Comparison of ENCODE assay signal across 9 cellular contexts in the genomic region with DNA sequence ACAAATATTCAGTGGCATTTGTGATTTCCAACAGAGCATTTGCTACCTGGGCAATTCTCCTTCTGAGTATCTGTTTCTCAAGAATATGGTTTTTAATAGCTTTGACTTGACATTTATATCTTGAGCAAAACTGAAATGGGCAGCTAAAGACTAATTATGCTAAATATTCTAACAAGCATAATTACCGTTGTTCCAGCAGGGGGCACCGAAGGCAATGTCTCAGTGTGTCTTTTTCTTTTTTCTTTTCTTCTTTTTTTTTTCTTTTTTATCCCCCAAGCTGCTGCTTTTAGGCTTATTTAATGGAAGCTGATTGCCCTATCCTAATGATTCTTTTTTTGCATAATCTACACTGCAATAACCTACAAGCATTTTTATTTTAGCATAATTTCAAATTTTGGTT.
A peak's percentile ranks its signal among the peaks of the same experiment; 100 is the strongest.
DNase-seq lines count a peak whose midpoint lies in the region; ATAC-seq, FAIRE-seq and TF ChIP-seq lines count a peak whose summit lies in the region.
"Had no signal": no experiment of that assay in that cellular context is flagged by ENCODE, and none has a peak within 500 bp of the region (broad histone marks: within the 10 kb centered on the region; RNA-seq: fewer than 3 reads in every experiment).

No MANE protein-coding gene starts in this region.

- H3K4me1 Mint-ChIP-seq in activated T-helper 17 cell treated with anti-CD3 and anti-CD28 coated beads, Interleukin-2, amount 50 U/mL, for 72 hours = no peaks in the 10 kb centered on the region

- no peaks in the 10 kb centered on the region for H3K36me3 Mint-ChIP-seq in activated T-helper 17 cell treated with anti-CD3 and anti-CD28 coated beads, Interleukin-2, amount 50 U/mL, for 72 hours (ENCODE audit: low read depth)

- H4K20me1 ChIP-seq in OCI-LY1 (ENCODE audit: insufficient read depth, low read length) (no peaks in the 10 kb centered on the region), osteoblast (ENCODE audit: insufficient read depth, low read length) (no peaks in the 10 kb centered on the region)

- no peaks in the 10 kb centered on the region for H3K9me2 ChIP-seq in OCI-LY1 (ENCODE audit: low read depth, low read length)

- H3K9ac ChIP-seq in OCI-LY1 (ENCODE audit: low read length) = no peak overlapping the region

- no peak overlapping the region for H2AFZ ChIP-seq in OCI-LY1 (ENCODE audit: low read length)
- no peak overlapping the region for H2AFZ ChIP-seq in osteoblast (ENCODE audit: low read length)

- H3K27ac ChIP-seq in OCI-LY1 (ENCODE audit: low read depth, low read length, poor library complexity, severe bottlenecking) = no peak overlapping the region
- H3K27ac ChIP-seq in osteoblast (ENCODE audit: low read depth, low read length) = no peak overlapping the region
- H3K27ac ChIP-seq: epithelial cell of prostate had no signal

- no peaks in the 10 kb centered on the region for H3K27me3 ChIP-seq in OCI-LY1 (ENCODE audit: insufficient read depth, low read length)
- no peaks in the 10 kb centered on the region for H3K27me3 ChIP-seq in osteoblast (ENCODE audit: insufficient read depth, low read length)

- H3K4me1 ChIP-seq in OCI-LY1 (ENCODE audit: insufficient read depth, low read length, severe bottlenecking) = no peaks in the 10 kb centered on the region
- no peaks in the 10 kb centered on the region for H3K4me1 ChIP-seq in osteoblast (ENCODE audit: insufficient read depth, low read length)

- no peak for ATAC-seq in GM19452 (IDR thresholded peaks at IDR 0.05; ENCODE audit: unreplicated experiment)
- no peak for ATAC-seq in activated T-helper 17 cell treated with anti-CD3 and anti-CD28 coated beads, Interleukin-2, amount 50 U/mL, for 72 hours (replicated peaks)

- CTCF ChIA-PET in AG04449 (lab: Yijun Ruan, JAX) = interaction anchor here (0.6 to 3.9 kb wide), 27 partner anchors 8 to 623 kb away, joined by 3 to 33 read pairs (median 3); no protein-coding TSS in a partner anchor

- H3F3A ChIP-seq in OCI-LY1 (ENCODE audit: insufficient read depth, low read length) = no peaks in the 10 kb centered on the region

- FAIRE-seq in G401.6 (lab: Jason Lieb, UNC) = peak; percentile 86

- H3K9me3 Mint-ChIP-seq in activated T-helper 17 cell treated with anti-CD3 and anti-CD28 coated beads, Interleukin-2, amount 50 U/mL, for 72 hours = peaks cover 5% of the 10 kb centered on the region

- H3K4me3 ChIP-seq in AG04449 (ENCODE audit: low read depth, low read length) = no peak overlapping the region
- H3K4me3 ChIP-seq in OCI-LY1 (ENCODE audit: low read depth, low read length, poor library complexity, severe bottlenecking) = no peak overlapping the region
- no peak overlapping the region for H3K4me3 ChIP-seq in cardiac fibroblast (replicated peaks in 1 of 2; ENCODE audit: low read depth in 2 of 2, low read length in 2 of 2)
- no peak overlapping the region for H3K4me3 ChIP-seq in osteoblast (ENCODE audit: insufficient read depth, low read length)

- DNase-seq in AG04449 (ENCODE audit: low read depth, low spot score) (no peak), cardiac fibroblast (ENCODE audit: low read depth in 2 of 2) (peak; percentile 46 to 55), osteoblast (ENCODE audit: insufficient read length, low spot score, missing footprints) (no peak), activated gamma-delta T cell treated with Interleukin-2 at 50 U/mL for 16 hours (no peak)

- H3K4me2 ChIP-seq in OCI-LY1 (ENCODE audit: low read length) (no peak overlapping the region), osteoblast (ENCODE audit: insufficient read depth, low read length) (no peak overlapping the region)

- H3K9me3 ChIP-seq in OCI-LY1 (ENCODE audit: low read length) (no peaks in the 10 kb centered on the region), osteoblast (ENCODE audit: low read depth, low read length) (no peaks in the 10 kb centered on the region)

- no peak overlapping the region for H3K27ac Mint-ChIP-seq in activated T-helper 17 cell treated with anti-CD3 and anti-CD28 coated beads, Interleukin-2, amount 50 U/mL, for 72 hours

- H3K79me2 ChIP-seq in OCI-LY1 (ENCODE audit: insufficient read depth, low read length) (no peaks in the 10 kb centered on the region), osteoblast (ENCODE audit: insufficient read depth, low read length) (no peaks in the 10 kb centered on the region)

- H3K4me3 Mint-ChIP-seq in activated T-helper 17 cell treated with anti-CD3 and anti-CD28 coated beads, Interleukin-2, amount 50 U/mL, for 72 hours = no peak overlapping the region

- H3K27me3 Mint-ChIP-seq in activated T-helper 17 cell treated with anti-CD3 and anti-CD28 coated beads, Interleukin-2, amount 50 U/mL, for 72 hours = peaks cover 11% of the 10 kb centered on the region

- POLR2A ChIA-PET in AG04449 (lab: Yijun Ruan, JAX) = no interaction called here

- TF ChIP-seq CTCF in AG04449 (IDR thresholded peaks at IDR 0.05; ENCODE audit: insufficient read depth, low read length, missing control alignments) = peak; percentile 51
- peak; percentile 58 for TF ChIP-seq CTCF in OCI-LY1 (IDR thresholded peaks at IDR 0.05; ENCODE audit: low read length)
- peak; percentile 62 for TF ChIP-seq CTCF in cardiac fibroblast (IDR thresholded peaks at IDR 0.05; ENCODE audit: low read depth, low read length)
- peak; percentile 72 for TF ChIP-seq CTCF in osteoblast (IDR thresholded peaks at IDR 0.05; ENCODE audit: extremely low read depth, low read depth, low read length)

- H3K36me3 ChIP-seq in OCI-LY1 (ENCODE audit: insufficient read depth, low read length) (no peaks in the 10 kb centered on the region), osteoblast (ENCODE audit: insufficient read depth, low read length) (no peaks in the 10 kb centered on the region)

Comparison
In these comparisons a context has a peak if more than half of its experiments do, and no peak if none do; other contexts are left out.
1. DNase-seq: peak in cardiac fibroblast (2 of 2); none in AG04449 (single experiment), osteoblast (single experiment) and activated gamma-delta T cell treated with Interleukin-2 at 50 U/mL for 16 hours (single experiment).
2. Peak in every context shown above with its lines, with median percentiles within 50 percentile points of each other: CTCF ChIP-seq.